Comparison of ENCODE assay signal across 9 cellular contexts in the genomic region with DNA sequence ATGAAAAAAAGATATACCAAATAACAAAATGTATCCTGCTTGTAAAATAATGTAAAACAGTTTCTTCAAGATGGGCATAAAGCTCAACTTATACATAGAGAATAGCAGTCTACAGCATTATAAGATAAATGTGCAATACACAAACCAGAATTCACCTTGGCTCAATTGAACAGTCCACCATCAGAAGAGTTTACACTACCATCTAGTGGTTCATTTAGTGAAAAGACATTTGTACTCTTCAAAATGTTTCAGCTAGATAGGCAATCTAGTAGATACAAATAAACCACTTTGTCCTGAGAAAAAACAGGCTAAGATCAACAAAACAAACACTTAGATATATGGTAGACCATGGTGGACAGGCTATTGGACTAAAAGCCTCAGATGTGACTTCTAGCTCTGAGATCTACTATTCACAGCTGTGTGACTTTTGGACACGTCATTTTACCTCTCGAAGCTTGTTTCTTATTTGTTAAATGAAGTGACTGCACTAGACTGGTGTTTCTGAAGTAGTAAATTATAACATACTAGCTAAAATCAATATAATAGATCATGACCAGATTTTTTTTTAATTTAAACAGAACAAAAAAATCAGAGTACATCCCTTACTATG. TPM values are rescaled to one million over a fixed set of nuclear protein-coding genes. Genes with fewer than 3 reads are reported as not detected.
A peak's percentile ranks its signal among the peaks of the same experiment; 100 is the strongest.
DNase-seq lines count a peak whose midpoint lies in the region; ATAC-seq, FAIRE-seq and TF ChIP-seq lines count a peak whose summit lies in the region.
"Had no signal": no experiment of that assay in that cellular context is flagged by ENCODE, and none has a peak within 500 bp of the region (broad histone marks: within the 10 kb centered on the region; RNA-seq: fewer than 3 reads in every experiment).

No MANE protein-coding gene starts in this region.

- H3K9me3 ChIP-seq in prostate gland: no peaks in the 10 kb centered on the region

- H3K36me3 ChIP-seq in prostate gland: no peaks in the 10 kb centered on the region

- intact Hi-C loops in prostate gland (cut with DNase I): loop anchor here (2.0 kb wide), 2 partner anchors 109 to 251 kb away; no protein-coding TSS in a partner anchor

- H3K27me3 ChIP-seq in prostate gland (replicated peaks; ENCODE audit: insufficient read depth): no peaks in the 10 kb centered on the region

- TF ChIP-seq CTCF in D721Med (IDR thresholded peaks at IDR 0.05; ENCODE audit: insufficient read depth, missing control alignments) (peak; percentile 50), fibroblast of the aortic adventitia (IDR thresholded peaks at IDR 0.05; ENCODE audit: insufficient read depth, low read length) (peak; percentile 58), prostate gland (IDR thresholded peaks at IDR 0.05) (peak in 3 of 4 experiments; percentile 58 to 75 (median 72))

- peak; percentile 84 for FAIRE-seq in D721Med (lab: Jason Lieb, UNC)

- no peak for TF ChIP-seq POLR2A in prostate gland (IDR thresholded peaks at IDR 0.05)

- DNase-seq in D721Med (ENCODE audit: insufficient read length, low spot score): no peak
- peak; percentile 13 for DNase-seq in HuH-7 (ENCODE audit: low spot score)
- peak; percentile 60 for DNase-seq in RKO (ENCODE audit: low spot score)
- peak; percentile 82 for DNase-seq in fibroblast of the aortic adventitia (ENCODE audit: low read depth)
- DNase-seq in prostate gland (ENCODE audit: low spot score): no peak
- no peak for DNase-seq in mucosa of gallbladder (ENCODE audit: low spot score)
- DNase-seq in HK-2 (ENCODE audit: unreplicated experiment): no peak

- 91% methylated on average over 2 of the region's 2 CpGs for WGBS in prostate gland

- ATAC-seq in GM19324 (IDR thresholded peaks at IDR 0.05; ENCODE audit: low FRiP score, unreplicated experiment): no peak

- H3K4me1 ChIP-seq in prostate gland (replicated peaks): no peaks in the 10 kb centered on the region

- H3K27ac ChIP-seq in prostate gland: no peak overlapping the region

- no peak overlapping the region for H3K4me3 ChIP-seq in fibroblast of the aortic adventitia (ENCODE audit: low read depth, low read length)
- no peak overlapping the region for H3K4me3 ChIP-seq in prostate gland

RNA-seq across cellular contexts. Expression of a gene that starts 22.1 kb away (rescaled TPM):
- total RNA-seq in fibroblast of the aortic adventitia (ENCODE audit: low replicate concordance) (not detected in 2 replicates), prostate gland (1 to 10 TPM in 1 of 2 donors, not detected in 1; 8.4 TPM), mucosa of gallbladder (not detected)
- total RNA-seq: mononuclear cell had no signal

Comparison
In these comparisons a context has a peak if more than half of its experiments do, and no peak if none do; other contexts are left out.
1. DNase-seq: peak in HuH-7 (single experiment), RKO (single experiment) and fibroblast of the aortic adventitia (single experiment); none in D721Med (single experiment), prostate gland (single experiment), mucosa of gallbladder (single experiment) and HK-2 (single experiment).
2. Peak in every context shown above with its lines, with median percentiles within 50 percentile points of each other: CTCF ChIP-seq.